Comparison of ENCODE assay signal across 15 cellular contexts in genomic region chr16:47712276-47713224, GRCh38.
DNase-seq lines count a peak whose midpoint lies in the region; ATAC-seq, FAIRE-seq and TF ChIP-seq lines count a peak whose summit lies in the region.
"Had no signal": no experiment of that assay in that cellular context is flagged by ENCODE, and none has a peak within 500 bp of the region (broad histone marks: within the 10 kb centered on the region; RNA-seq: fewer than 3 reads in every experiment).

No MANE protein-coding gene starts in this region.

- H3K27me3 ChIP-seq in SJCRH30 (no peaks in the 10 kb centered on the region), keratinocyte (ENCODE audit: control insufficient read depth, extremely low read depth, insufficient read depth, low read length) (no peaks in the 10 kb centered on the region)

- peak overlapping the region; percentile 29 for H3K4me3 ChIP-seq in SJCRH30
- no peak overlapping the region for H3K4me3 ChIP-seq in keratinocyte (ENCODE audit: control insufficient read depth in 2 of 3, extremely low read depth in 1 of 3, insufficient read depth in 2 of 3, low read depth in 1 of 3, low read length in 3 of 3)

- no peaks in the 10 kb centered on the region for H3K9me3 ChIP-seq in SJCRH30 (replicated peaks)
- no peaks in the 10 kb centered on the region for H3K9me3 ChIP-seq in keratinocyte (ENCODE audit: control insufficient read depth, low read depth, low read length)

- H3K36me3 ChIP-seq in SJCRH30, result no peaks in the 10 kb centered on the region
- no peaks in the 10 kb centered on the region for H3K36me3 ChIP-seq in keratinocyte (ENCODE audit: control insufficient read depth in 2 of 2, extremely low read depth in 1 of 2, insufficient read depth in 2 of 2, low read length in 2 of 2)

- ATAC-seq in GM18867 (IDR thresholded peaks at IDR 0.05; ENCODE audit: unreplicated experiment), result peak; percentile 17

- H3K27ac ChIP-seq in SJCRH30 (peak overlapping the region; percentile 9; the same call in 1 of the 2 replicates), keratinocyte (ENCODE audit: control insufficient read depth, insufficient read depth, low read length) (peak overlapping the region; percentile 57)

- peak overlapping the region; percentile 42 for H3K4me2 ChIP-seq in keratinocyte (ENCODE audit: control insufficient read depth, extremely low read depth, insufficient read depth, low read depth, low read length)

- H3K79me2 ChIP-seq in keratinocyte (ENCODE audit: control insufficient read depth, insufficient read depth, low read length), result no peaks in the 10 kb centered on the region

- H3K9ac ChIP-seq in keratinocyte (ENCODE audit: control insufficient read depth, extremely low read depth, insufficient read depth, low read length), result peak overlapping the region; percentile 24

- no peaks in the 10 kb centered on the region for H3K9me1 ChIP-seq in keratinocyte (ENCODE audit: control insufficient read depth, extremely low read depth, insufficient read depth, low read length)

- DNase-seq in A172 (ENCODE audit: low spot score), result peak; percentile 10
- DNase-seq in SJCRH30, result peak; percentile 47 to 53
- no peak for DNase-seq in keratinocyte (ENCODE audit: low read depth, low spot score)
- DNase-seq in DMS53 (lab: John Stamatoyannopoulos, UW), result no peak
- no peak for DNase-seq in activated naive CD4-positive, alpha-beta T cell treated with Interleukin-2 at 50 U/mL for 16 hours
- no peak for DNase-seq in GM12891 (ENCODE audit: insufficient read length, low spot score)
- no peak for DNase-seq in SW480 (ENCODE audit: low spot score)
- DNase-seq: activated CD4-positive, CD25-positive, alpha-beta regulatory T cell; activated T-cell treated with anti-CD3 and anti-CD28 coated beads for 4 hours; amygdala; DMS79 treated with DMSO at 0.1 percent for 48 hours; Karpas-422; NCI-H1930; NCI-H774 had no signal

- dilution Hi-C loops in keratinocyte (cut with MboI; ENCODE audit: extremely low pct_ligation_motif_present, low sequenced_read_pairs), result no loop called here

- TF ChIP-seq CTCF in keratinocyte (optimal IDR thresholded peaks at IDR 0.05 in 1 of 3, IDR thresholded peaks at IDR 0.05 in 1 of 3, conservative IDR thresholded peaks at IDR 0.05 in 1 of 3; ENCODE audit: extremely low read depth in 1 of 3, insufficient read depth in 2 of 3, low read length in 3 of 3), result no peak

- H4K20me1 ChIP-seq in keratinocyte (ENCODE audit: control insufficient read depth, extremely low read depth, insufficient read depth, low read length), result no peaks in the 10 kb centered on the region

- FAIRE-seq in keratinocyte (lab: Jason Lieb, UNC), result no peak
- FAIRE-seq in GM12891 (lab: Jason Lieb, UNC), result no peak

- H2AFZ ChIP-seq in keratinocyte (ENCODE audit: control insufficient read depth, low read length), result no peak overlapping the region

- H3K4me1 ChIP-seq in SJCRH30 (no peaks in the 10 kb centered on the region), keratinocyte (ENCODE audit: control insufficient read depth, extremely low read depth, insufficient read depth, low read length) (peaks cover 26% of the 10 kb centered on the region)

- no peak for TF ChIP-seq POLR2A in GM12891 (IDR thresholded peaks at IDR 0.05; ENCODE audit: low read depth, low read length)

TF ChIP-seq in GM12891, 5 proteins besides CTCF, POLR2A, EP300 and RAD21:
- TF ChIP-seq TAF1 (IDR thresholded peaks at IDR 0.05; ENCODE audit: low read depth, low read length) (no peak), POLR2AphosphoS5 (IDR thresholded peaks at IDR 0.05; ENCODE audit: low read depth, low read length) (no peak), POU2F2 (IDR thresholded peaks at IDR 0.05; ENCODE audit: low read depth, low read length) (no peak), SPI1 (IDR thresholded peaks at IDR 0.05; ENCODE audit: low read depth, low read length) (no peak), PAX5 (IDR thresholded peaks at IDR 0.05; ENCODE audit: insufficient read depth, low read length, severe bottlenecking) (no peak)

Comparison
In these comparisons a context has a peak if more than half of its experiments do, and no peak if none do; other contexts are left out.
1. DNase-seq: peak in A172 (single experiment) and SJCRH30 (2 of 2); none in keratinocyte (single experiment), DMS53 (single experiment), activated naive CD4-positive, alpha-beta T cell treated with Interleukin-2 at 50 U/mL for 16 hours (single experiment), GM12891 (single experiment) and SW480 (single experiment).